In genomic region chrX:30689116-30689515, GRCh38 we compare ENCODE assay signal across 31 cellular contexts.
"Had no signal": no experiment of that assay in that cellular context is flagged by ENCODE, and none has a peak within 500 bp of the region (broad histone marks: within the 10 kb centered on the region; RNA-seq: fewer than 3 reads in every experiment).

No MANE protein-coding gene starts in this region.

- DNase-seq: natural killer cell; occipital lobe; ovary; posterior cingulate gyrus; psoas muscle; right cardiac atrium; spleen; stimulated activated CD4-positive, alpha-beta T cell treated with anti-CD3 and anti-CD28 coated beads, Interleukin-12 subunit alpha, Interleukin-12 subunit beta, amount 100 ng/mL, for 4 hours; stimulated activated CD4-positive, alpha-beta T cell treated with anti-CD3 and anti-CD28 coated beads, Interleukin-1b, Interleukin-23, amount 100 ng/mL, for 48 hours; stimulated activated CD4-positive, alpha-beta T cell treated with anti-CD3 and anti-CD28 coated beads, Interleukin-4, amount 100 ng/mL, for 1 hour; stimulated activated CD4-positive, alpha-beta T cell treated with anti-CD3 and anti-CD28 coated beads, Interleukin-4, amount 100 ng/mL, for 4 hours; stimulated activated CD8-positive, alpha-beta memory T cell treated with anti-CD3 and anti-CD28 coated beads, Interleukin-4, amount 100 ng/mL, for 48 hours; stimulated activated naive CD4-positive, alpha-beta T cell; stimulated activated naive CD8-positive, alpha-beta T cell treated with anti-CD3 and anti-CD28 coated beads, Interleukin-15, amount 100 ng/mL, for 72 hours; stimulated activated naive CD8-positive, alpha-beta T cell treated with anti-CD3 and anti-CD28 coated beads, Interleukin-15, Interleukin-2, amounts not matched to agents 100 U/mL and 50 U/mL, for 24 hours; substantia nigra; testis; tibial artery; transverse colon; upper lobe of right lung; uterus had no signal

- H3K4me3 Mint-ChIP-seq: natural killer cell; nephron; neural progenitor cell; stimulated activated memory B cell treated with anti-CD40 and anti-IgM and Interleukin-4, amounts not matched to agents 10 μg/mL and 1 μg/mL and 100 μg/mL, for 72 hours; stimulated activated naive CD8-positive, alpha-beta T cell treated with anti-CD3 and anti-CD28 coated beads, Interleukin-15, amount 100 ng/mL, for 72 hours; type B pancreatic cell had no signal

- ATAC-seq: natural killer cell; psoas muscle; right cardiac atrium; sciatic nerve; stimulated activated memory B cell treated with anti-CD40 and anti-IgM and Interleukin-4, amounts not matched to agents 10 μg/mL and 1 μg/mL and 100 μg/mL, for 72 hours; stimulated activated naive CD8-positive, alpha-beta T cell treated with anti-CD3 and anti-CD28 coated beads, Interleukin-15, amount 100 ng/mL, for 72 hours; stimulated activated naive CD8-positive, alpha-beta T cell treated with anti-CD3 and anti-CD28 coated beads, Interleukin-15, Interleukin-2, amounts not matched to agents 100 U/mL and 50 U/mL, for 24 hours; upper lobe of right lung had no signal

- H3K27ac ChIP-seq: neural progenitor cell, ovary, parathyroid adenoma, psoas muscle, skin epidermis, spleen, suprapubic skin, testis, tibial artery, transverse colon, upper lobe of right lung, uterus had no signal

- H3K9me3 Mint-ChIP-seq: natural killer cell; neural progenitor cell; stimulated activated memory B cell treated with anti-CD40 and anti-IgM and Interleukin-4, amounts not matched to agents 10 μg/mL and 1 μg/mL and 100 μg/mL, for 72 hours; stimulated activated naive CD8-positive, alpha-beta T cell treated with anti-CD3 and anti-CD28 coated beads, Interleukin-15, amount 100 ng/mL, for 72 hours; type B pancreatic cell had no signal

- H3K4me3 ChIP-seq: neural progenitor cell, ovary, psoas muscle, skin epidermis, smooth muscle cell, spleen, suprapubic skin, testis, tibial artery, transverse colon, upper lobe of right lung, uterus had no signal

- H3K36me3 ChIP-seq: neural progenitor cell, ovary, suprapubic skin, tibial artery, transverse colon, upper lobe of right lung, uterus had no signal

- H3K9me3 ChIP-seq: ovary, psoas muscle, spleen, suprapubic skin, testis, tibial artery, transverse colon, upper lobe of right lung, uterus had no signal

- H3K4me1 ChIP-seq: neural progenitor cell, parathyroid adenoma, psoas muscle, spleen, suprapubic skin, testis, tibial artery, transverse colon, upper lobe of right lung, uterus had no signal

- H3K36me3 Mint-ChIP-seq: natural killer cell had no signal

- H3K9ac ChIP-seq: neural progenitor cell, parathyroid adenoma had no signal

- H3K27me3 ChIP-seq: neural progenitor cell, ovary, spleen, suprapubic skin, testis, tibial artery, transverse colon, upper lobe of right lung, uterus had no signal

- H2AFZ ChIP-seq: neural progenitor cell, parathyroid adenoma had no signal

- H3K27ac Mint-ChIP-seq: natural killer cell; nephron; neural progenitor cell; progenitor cell of endocrine pancreas; stimulated activated memory B cell treated with anti-CD40 and anti-IgM and Interleukin-4, amounts not matched to agents 10 μg/mL and 1 μg/mL and 100 μg/mL, for 72 hours; stimulated activated naive CD8-positive, alpha-beta T cell treated with anti-CD3 and anti-CD28 coated beads, Interleukin-15, amount 100 ng/mL, for 72 hours; type B pancreatic cell had no signal

- H3K4me1 Mint-ChIP-seq: natural killer cell; nephron; stimulated activated memory B cell treated with anti-CD40 and anti-IgM and Interleukin-4, amounts not matched to agents 10 μg/mL and 1 μg/mL and 100 μg/mL, for 72 hours; stimulated activated naive CD8-positive, alpha-beta T cell treated with anti-CD3 and anti-CD28 coated beads, Interleukin-15, amount 100 ng/mL, for 72 hours had no signal

- H3K27me3 Mint-ChIP-seq: progenitor cell of endocrine pancreas; stimulated activated memory B cell treated with anti-CD40 and anti-IgM and Interleukin-4, amounts not matched to agents 10 μg/mL and 1 μg/mL and 100 μg/mL, for 72 hours; stimulated activated naive CD8-positive, alpha-beta T cell treated with anti-CD3 and anti-CD28 coated beads, Interleukin-15, amount 100 ng/mL, for 72 hours; type B pancreatic cell had no signal

- H3K79me2 ChIP-seq: parathyroid adenoma had no signal

- H3K4me2 ChIP-seq: neural progenitor cell, smooth muscle cell had no signal
